In genomic region chr4:8634773-8635172, GRCh38 we compare ENCODE assay signal across 1 cellular context. TPM values are rescaled to one million over a fixed set of nuclear protein-coding genes. Genes with fewer than 3 reads are reported as not detected.
"Had no signal": no experiment of that assay in that cellular context is flagged by ENCODE, and none has a peak within 500 bp of the region (broad histone marks: within the 10 kb centered on the region; RNA-seq: fewer than 3 reads in every experiment).

No MANE protein-coding gene starts in this region.

RNA-seq across cellular contexts. Expression of gene CPZ, which starts 42.2 kb away (rescaled TPM):
- total RNA-seq: HT-29 had no signal

RNA-seq across cellular contexts. Expression of gene GPR78, which starts 54.6 kb away (rescaled TPM):
- total RNA-seq: HT-29 had no signal
